9 cellular contexts compared by ENCODE assay signal in genomic region chr2:174337337-174338154, GRCh38. TPM values are rescaled to one million over a fixed set of nuclear protein-coding genes. Genes with fewer than 3 reads are reported as not detected.
A peak's percentile ranks its signal among the peaks of the same experiment; 100 is the strongest.
DNase-seq lines count a peak whose midpoint lies in the region; ATAC-seq, FAIRE-seq and TF ChIP-seq lines count a peak whose summit lies in the region.
"Had no signal": no experiment of that assay in that cellular context is flagged by ENCODE, and none has a peak within 500 bp of the region (broad histone marks: within the 10 kb centered on the region; RNA-seq: fewer than 3 reads in every experiment).

No MANE protein-coding gene starts in this region.

- intact Hi-C loops in OCI-LY7 (cut with micrococcal nuclease; ENCODE audit: unreplicated experiment) = loop anchor here (5.0 kb wide), 1 partner anchor 590 kb away; no protein-coding TSS in a partner anchor

- FAIRE-seq in D721Med (lab: Jason Lieb, UNC) = no peak
- FAIRE-seq: pancreas had no signal

- H3K4me2 ChIP-seq in OCI-LY7 (ENCODE audit: low read length) = peak overlapping the region; percentile 71

- no peaks in the 10 kb centered on the region for H3K9me2 ChIP-seq in OCI-LY7 (ENCODE audit: insufficient read depth, low read length)

- H2AFZ ChIP-seq in OCI-LY7 (ENCODE audit: low read length) = no peak overlapping the region
- H2AFZ ChIP-seq in neuron (ENCODE audit: low read depth, low read length) = no peak overlapping the region

- ATAC-seq in GM19395 (IDR thresholded peaks at IDR 0.05; ENCODE audit: unreplicated experiment) = peak; percentile 21
- ATAC-seq in GM19455 (IDR thresholded peaks at IDR 0.05; ENCODE audit: unreplicated experiment) = no peak

- H3K27ac ChIP-seq in OCI-LY7 (ENCODE audit: low read depth, low read length, poor library complexity, severe bottlenecking) = no peak overlapping the region
- H3K27ac ChIP-seq: pancreas had no signal

- no peaks in the 10 kb centered on the region for H4K20me1 ChIP-seq in OCI-LY7 (ENCODE audit: insufficient read depth, low read length)

- H3K4me1 ChIP-seq in OCI-LY7 (ENCODE audit: insufficient read depth, low read length, poor library complexity, severe bottlenecking) (peaks cover 16% of the 10 kb centered on the region), neuron (ENCODE audit: insufficient read depth, low read length) (peaks cover 57% of the 10 kb centered on the region)

- H3K36me3 ChIP-seq in OCI-LY7 (ENCODE audit: insufficient read depth, low read length) (no peaks in the 10 kb centered on the region), neuron (ENCODE audit: insufficient read depth, low read length) (peaks cover 4% of the 10 kb centered on the region)
- H3K36me3 ChIP-seq: pancreas had no signal

- no TSS peak for BruUV-seq in OCI-LY7 (replicated peaks; lab: Mats Ljungman, UMichigan)

- peaks cover 7% of the 10 kb centered on the region for H3K27me3 ChIP-seq in neuron (ENCODE audit: insufficient read depth, low read length)

- POLR2A ChIA-PET in OCI-LY7 (lab: Charles Lee) = interaction anchor here (0.5 to 0.6 kb wide), 2 partner anchors 154 to 600 kb away, joined by 3 to 6 read pairs; no protein-coding TSS in a partner anchor

- H3K4me3 ChIP-seq in OCI-LY7 (ENCODE audit: low read depth, low read length, poor library complexity, severe bottlenecking) (peak overlapping the region; percentile 60), neuron (ENCODE audit: low read length) (peak overlapping the region; percentile 94)

- CTCF ChIA-PET in OCI-LY7 (lab: Charles Lee; ENCODE audit: unreplicated experiment) = no interaction called here

- DNase-seq in COR-L47 (lab: John Stamatoyannopoulos, UW) (peak; percentile 57), OCI-LY7 (ENCODE audit: low spot score) (peak; percentile 23), ecto neural progenitor cell (ENCODE audit: low spot score) (peak; percentile 81), D721Med (ENCODE audit: insufficient read length, low spot score) (no peak), NCI-H128 (lab: John Stamatoyannopoulos, UW; ENCODE audit: unreplicated experiment) (no peak)

- H3K79me2 ChIP-seq in OCI-LY7 (ENCODE audit: insufficient read depth, low read depth, low read length) = no peaks in the 10 kb centered on the region

- H3K9me3 ChIP-seq in OCI-LY7 (ENCODE audit: low read length) (no peaks in the 10 kb centered on the region), neuron (ENCODE audit: low read length) (no peaks in the 10 kb centered on the region)
- H3K9me3 ChIP-seq: pancreas had no signal

- TF ChIP-seq CTCF in OCI-LY7 (conservative IDR thresholded peaks at IDR 0.05; ENCODE audit: low read length) (no peak), D721Med (IDR thresholded peaks at IDR 0.05; ENCODE audit: insufficient read depth, missing control alignments) (no peak)

RNA-seq across cellular contexts. Expression of gene SP9, which starts 2.8 kb away (rescaled TPM):
- not detected in 2 replicates for total RNA-seq in OCI-LY7 (2014; rRNA removed; shearing (Covaris generic))
- not detected in 2 replicates for total RNA-seq in OCI-LY7 (2022)
- total RNA-seq: pancreas had no signal

RNA-seq across cellular contexts. Expression of gene SCRN3, which starts 58.0 kb away (rescaled TPM):
- total RNA-seq in OCI-LY7 (2014; rRNA removed; shearing (Covaris generic)) = 6.1 and 11.8 TPM in 2 replicates
- total RNA-seq in OCI-LY7 (2022) = 10.6 and 13.0 TPM in 2 replicates

Comparison
In these comparisons a context has a peak if more than half of its experiments do, and no peak if none do; other contexts are left out.
1. DNase-seq: peak in COR-L47 (single experiment), OCI-LY7 (single experiment) and ecto neural progenitor cell (single experiment); none in D721Med (single experiment) and NCI-H128 (single experiment).